1 cellular context compared by ENCODE assay signal in the genomic region with DNA sequence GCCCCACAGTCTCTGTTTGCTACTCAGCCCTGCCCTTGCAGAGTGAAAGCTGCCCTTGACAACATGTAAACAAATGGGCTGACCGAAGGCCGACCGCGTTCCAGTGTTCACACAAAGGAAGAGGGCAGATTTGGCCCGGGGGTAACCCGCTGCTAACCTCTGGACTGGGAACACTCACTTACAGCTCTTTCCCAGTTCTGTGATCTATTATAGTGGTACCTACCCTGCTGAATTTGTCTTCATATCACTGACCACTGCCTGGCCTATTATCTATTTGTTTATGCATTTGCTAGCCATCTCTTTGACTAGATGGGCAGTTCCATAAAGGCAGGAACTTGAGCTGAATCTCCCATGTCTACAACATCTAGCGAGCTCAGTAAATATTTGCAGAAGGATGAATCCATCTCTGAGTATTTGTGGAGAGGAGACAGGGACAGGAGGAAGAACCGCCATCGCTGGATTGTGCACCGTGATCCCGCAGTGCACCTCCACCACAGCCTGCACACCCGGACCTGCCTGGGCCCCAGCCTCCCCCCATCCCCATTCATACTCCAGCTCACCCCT.
TF ChIP-seq lines count a peak whose summit lies in the region.

No MANE protein-coding gene starts in this region.

TF ChIP-seq in HepG2, 621 proteins besides CTCF, POLR2A, EP300 and RAD21 (continued from another document and continues in another):
- 0 out of 2 replicates have a peak, but pooled peaks have one; percentile 84 for TF ChIP-seq THAP7 (CRISPR knock-in tag; IDR thresholded peaks at IDR 0.05)
- TF ChIP-seq PAWR (CRISPR knock-in tag; IDR thresholded peaks at IDR 0.05; ENCODE audit: borderline replicate concordance): no peak
- TF ChIP-seq MED13 (CRISPR knock-in tag; IDR thresholded peaks at IDR 0.05): no peak
- no peak for TF ChIP-seq U2AF1 (optimal IDR thresholded peaks at IDR 0.05; ENCODE audit: low read depth, low read length)
- 0 out of 2 replicates have a peak, but pooled peaks have one; percentile 67 for TF ChIP-seq ZNF740 (CRISPR knock-in tag; IDR thresholded peaks at IDR 0.05)
- no peak for TF ChIP-seq ZNF619 (CRISPR knock-in tag; IDR thresholded peaks at IDR 0.05)
- peak; percentile 80 for TF ChIP-seq KDM6A (CRISPR knock-in tag; IDR thresholded peaks at IDR 0.05; ENCODE audit: low read depth)
- peak; percentile 64; the same call in 1 of the 2 replicates for TF ChIP-seq ZBTB43 (CRISPR knock-in tag; conservative IDR thresholded peaks at IDR 0.05)
- TF ChIP-seq ZNF577 (CRISPR knock-in tag; IDR thresholded peaks at IDR 0.05; ENCODE audit: borderline replicate concordance, low read depth): no peak
- peak; percentile 80 for TF ChIP-seq ELF3 (CRISPR knock-in tag; IDR thresholded peaks at IDR 0.05)
- no peak for TF ChIP-seq JUNB (CRISPR knock-in tag; IDR thresholded peaks at IDR 0.05; ENCODE audit: borderline replicate concordance)
- TF ChIP-seq ATF3 (CRISPR knock-in tag; IDR thresholded peaks at IDR 0.05): no peak; the same call in 1 of the 2 replicates
- peak in 1 of 2 experiments; percentile 45; a peak in 1 of 4 replicates for TF ChIP-seq ATF4 (CRISPR knock-in tag; IDR thresholded peaks at IDR 0.05)
- TF ChIP-seq DZIP1 (CRISPR knock-in tag; IDR thresholded peaks at IDR 0.05): no peak
- no peak for TF ChIP-seq AHR (CRISPR knock-in tag; IDR thresholded peaks at IDR 0.05)
- no peak for TF ChIP-seq GATAD1 (CRISPR knock-in tag; IDR thresholded peaks at IDR 0.05)
- no peak for TF ChIP-seq REXO4 (CRISPR knock-in tag; IDR thresholded peaks at IDR 0.05; ENCODE audit: borderline replicate concordance)
- peak; percentile 74 for TF ChIP-seq SAP130 (CRISPR knock-in tag; IDR thresholded peaks at IDR 0.05; ENCODE audit: low read depth)
- no peak for TF ChIP-seq ZNF546 (CRISPR knock-in tag; conservative IDR thresholded peaks at IDR 0.05)
- peak; percentile 73; the same call in 1 of the 2 replicates for TF ChIP-seq ZNF746 (CRISPR knock-in tag; IDR thresholded peaks at IDR 0.05)
- TF ChIP-seq, protein P1, sequence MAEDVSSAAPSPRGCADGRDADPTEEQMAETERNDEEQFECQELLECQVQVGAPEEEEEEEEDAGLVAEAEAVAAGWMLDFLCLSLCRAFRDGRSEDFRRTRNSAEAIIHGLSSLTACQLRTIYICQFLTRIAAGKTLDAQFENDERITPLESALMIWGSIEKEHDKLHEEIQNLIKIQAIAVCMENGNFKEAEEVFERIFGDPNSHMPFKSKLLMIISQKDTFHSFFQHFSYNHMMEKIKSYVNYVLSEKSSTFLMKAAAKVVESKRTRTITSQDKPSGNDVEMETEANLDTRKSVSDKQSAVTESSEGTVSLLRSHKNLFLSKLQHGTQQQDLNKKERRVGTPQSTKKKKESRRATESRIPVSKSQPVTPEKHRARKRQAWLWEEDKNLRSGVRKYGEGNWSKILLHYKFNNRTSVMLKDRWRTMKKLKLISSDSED (CRISPR knock-in tag; IDR thresholded peaks at IDR 0.05): no peak
- no peak for TF ChIP-seq RBAK (CRISPR knock-in tag; IDR thresholded peaks at IDR 0.05)
- TF ChIP-seq ZNF687 (CRISPR knock-in tag; IDR thresholded peaks at IDR 0.05): peak; percentile 82
- TF ChIP-seq, protein P2, sequence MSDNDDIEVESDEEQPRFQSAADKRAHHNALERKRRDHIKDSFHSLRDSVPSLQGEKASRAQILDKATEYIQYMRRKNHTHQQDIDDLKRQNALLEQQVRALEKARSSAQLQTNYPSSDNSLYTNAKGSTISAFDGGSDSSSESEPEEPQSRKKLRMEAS (IDR thresholded peaks at IDR 0.05): peak; percentile 69
- TF ChIP-seq ZNF780A (CRISPR knock-in tag; IDR thresholded peaks at IDR 0.05): no peak
- no peak for TF ChIP-seq ZKSCAN1 (IDR thresholded peaks at IDR 0.05; ENCODE audit: low read length)
- TF ChIP-seq FOXP1 (IDR thresholded peaks at IDR 0.05): peak; percentile 71
- peak; percentile 92 for TF ChIP-seq FOXP1 (CRISPR knock-in tag; IDR thresholded peaks at IDR 0.05)
- no peak for TF ChIP-seq ZNF276 (CRISPR knock-in tag; IDR thresholded peaks at IDR 0.05; ENCODE audit: low read depth)
- TF ChIP-seq, protein P3, sequence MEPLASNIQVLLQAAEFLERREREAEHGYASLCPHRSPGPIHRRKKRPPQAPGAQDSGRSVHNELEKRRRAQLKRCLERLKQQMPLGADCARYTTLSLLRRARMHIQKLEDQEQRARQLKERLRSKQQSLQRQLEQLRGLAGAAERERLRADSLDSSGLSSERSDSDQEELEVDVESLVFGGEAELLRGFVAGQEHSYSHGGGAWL (CRISPR knock-in tag; IDR thresholded peaks at IDR 0.05): no peak
- peak; percentile 86; the same call in 1 of the 2 replicates for TF ChIP-seq ESRRA (CRISPR knock-in tag; IDR thresholded peaks at IDR 0.05; ENCODE audit: low read depth)
- peak; percentile 96 for TF ChIP-seq ASH2L (IDR thresholded peaks at IDR 0.05; ENCODE audit: insufficient read length, low read depth, low read length)
- no peak for TF ChIP-seq ZNF713 (CRISPR knock-in tag; IDR thresholded peaks at IDR 0.05)
- no peak for TF ChIP-seq ZFAT (CRISPR knock-in tag; conservative IDR thresholded peaks at IDR 0.05)
- no peak for TF ChIP-seq HMGA1 (CRISPR knock-in tag; conservative IDR thresholded peaks at IDR 0.05)
- TF ChIP-seq ZNF768 (CRISPR knock-in tag; IDR thresholded peaks at IDR 0.05): peak; percentile 43; the same call in 1 of the 2 replicates
- TF ChIP-seq, protein P4, sequence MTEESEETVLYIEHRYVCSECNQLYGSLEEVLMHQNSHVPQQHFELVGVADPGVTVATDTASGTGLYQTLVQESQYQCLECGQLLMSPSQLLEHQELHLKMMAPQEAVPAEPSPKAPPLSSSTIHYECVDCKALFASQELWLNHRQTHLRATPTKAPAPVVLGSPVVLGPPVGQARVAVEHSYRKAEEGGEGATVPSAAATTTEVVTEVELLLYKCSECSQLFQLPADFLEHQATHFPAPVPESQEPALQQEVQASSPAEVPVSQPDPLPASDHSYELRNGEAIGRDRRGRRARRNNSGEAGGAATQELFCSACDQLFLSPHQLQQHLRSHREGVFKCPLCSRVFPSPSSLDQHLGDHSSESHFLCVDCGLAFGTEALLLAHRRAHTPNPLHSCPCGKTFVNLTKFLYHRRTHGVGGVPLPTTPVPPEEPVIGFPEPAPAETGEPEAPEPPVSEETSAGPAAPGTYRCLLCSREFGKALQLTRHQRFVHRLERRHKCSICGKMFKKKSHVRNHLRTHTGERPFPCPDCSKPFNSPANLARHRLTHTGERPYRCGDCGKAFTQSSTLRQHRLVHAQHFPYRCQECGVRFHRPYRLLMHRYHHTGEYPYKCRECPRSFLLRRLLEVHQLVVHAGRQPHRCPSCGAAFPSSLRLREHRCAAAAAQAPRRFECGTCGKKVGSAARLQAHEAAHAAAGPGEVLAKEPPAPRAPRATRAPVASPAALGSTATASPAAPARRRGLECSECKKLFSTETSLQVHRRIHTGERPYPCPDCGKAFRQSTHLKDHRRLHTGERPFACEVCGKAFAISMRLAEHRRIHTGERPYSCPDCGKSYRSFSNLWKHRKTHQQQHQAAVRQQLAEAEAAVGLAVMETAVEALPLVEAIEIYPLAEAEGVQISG (CRISPR knock-in tag; IDR thresholded peaks at IDR 0.05): peak; percentile 54
- no peak for TF ChIP-seq ZFP37 (CRISPR knock-in tag; IDR thresholded peaks at IDR 0.05; ENCODE audit: borderline replicate concordance)
- no peak for TF ChIP-seq PCBP2 (optimal IDR thresholded peaks at IDR 0.05; ENCODE audit: low read depth, low read length, poor library complexity, severe bottlenecking)
- no peak for TF ChIP-seq NFE2L2 (IDR thresholded peaks at IDR 0.05; ENCODE audit: low read length)
- no peak for TF ChIP-seq MXD4 (CRISPR knock-in tag; IDR thresholded peaks at IDR 0.05)
